26 cellular contexts compared by ENCODE assay signal in genomic region chr3:28140664-28141063, GRCh38.
"Had no signal": no experiment of that assay in that cellular context is flagged by ENCODE, and none has a peak within 500 bp of the region (broad histone marks: within the 10 kb centered on the region; RNA-seq: fewer than 3 reads in every experiment).

No MANE protein-coding gene starts in this region.

- H3K27me3 ChIP-seq: colonic mucosa, esophagus squamous epithelium, gastroesophageal sphincter had no signal

- ATAC-seq: activated T-cell treated with anti-CD3 and anti-CD28 coated beads, Interleukin-2, amount 50 U/mL, for 4 hours; activated T-helper 17 cell treated with anti-CD3 and anti-CD28 coated beads, Interleukin-2, amount 50 U/mL, for 72 hours; T-helper 17 cell; WTC11 had no signal

- H3K36me3 ChIP-seq: colonic mucosa, esophagus squamous epithelium, gastroesophageal sphincter had no signal

- H3K27ac ChIP-seq: colonic mucosa, epithelial cell of prostate, esophagus squamous epithelium, VCaP had no signal

- H3K9me3 ChIP-seq: colonic mucosa, esophagus squamous epithelium, gastroesophageal sphincter had no signal

- DNase-seq: activated CD4-positive, alpha-beta memory T cell treated with anti-CD3 and anti-CD28 coated beads, Interleukin-2, amount 10 ng/mL, durations not matched to agents 7 days and 5 days; activated CD4-positive, alpha-beta T cell treated with anti-CD3 and anti-CD28 coated beads for 1 hour; activated CD4-positive, alpha-beta T cell treated with anti-CD3 and anti-CD28 coated beads for 4 hours; activated CD4-positive, alpha-beta T cell treated with anti-CD3 and anti-CD28 coated beads, Interleukin-2, amount 10 ng/mL, durations not matched to agents 7 days and 5 days; activated CD4-positive, alpha-beta T cell treated with anti-CD3 and anti-CD28 coated beads, Interleukin-2, amount 50 U/mL, for 4 hours; activated effector memory CD4-positive, alpha-beta T cell treated with Interleukin-2 at 50 U/mL for 16 hours; activated gamma-delta T cell treated with Interleukin-2 at 50 U/mL for 16 hours; activated naive CD4-positive, alpha-beta T cell treated with anti-CD3 and anti-CD28 coated beads, Interleukin-2, amount 50 U/mL, for 16 hours; activated naive CD4-positive, alpha-beta T cell treated with Interleukin-2 at 50 U/mL for 16 hours; activated T-cell treated with anti-CD3 and anti-CD28 coated beads, Interleukin-2, amount 50 U/mL, for 4 hours; amniotic stem cell; anterior cingulate cortex; central memory CD4-positive, alpha-beta T cell; cerebellar nuclear complex; colonic mucosa; effector CD8-positive, alpha-beta T cell; esophagus squamous epithelium; foreskin melanocyte; T-helper 1 cell; T-helper 17 cell; T1000 had no signal

- H3K4me1 ChIP-seq: colonic mucosa had no signal

- H3K4me3 ChIP-seq: colonic mucosa, esophagus squamous epithelium, gastroesophageal sphincter had no signal
